Comparison of ENCODE assay signal across 8 cellular contexts in the genomic region with DNA sequence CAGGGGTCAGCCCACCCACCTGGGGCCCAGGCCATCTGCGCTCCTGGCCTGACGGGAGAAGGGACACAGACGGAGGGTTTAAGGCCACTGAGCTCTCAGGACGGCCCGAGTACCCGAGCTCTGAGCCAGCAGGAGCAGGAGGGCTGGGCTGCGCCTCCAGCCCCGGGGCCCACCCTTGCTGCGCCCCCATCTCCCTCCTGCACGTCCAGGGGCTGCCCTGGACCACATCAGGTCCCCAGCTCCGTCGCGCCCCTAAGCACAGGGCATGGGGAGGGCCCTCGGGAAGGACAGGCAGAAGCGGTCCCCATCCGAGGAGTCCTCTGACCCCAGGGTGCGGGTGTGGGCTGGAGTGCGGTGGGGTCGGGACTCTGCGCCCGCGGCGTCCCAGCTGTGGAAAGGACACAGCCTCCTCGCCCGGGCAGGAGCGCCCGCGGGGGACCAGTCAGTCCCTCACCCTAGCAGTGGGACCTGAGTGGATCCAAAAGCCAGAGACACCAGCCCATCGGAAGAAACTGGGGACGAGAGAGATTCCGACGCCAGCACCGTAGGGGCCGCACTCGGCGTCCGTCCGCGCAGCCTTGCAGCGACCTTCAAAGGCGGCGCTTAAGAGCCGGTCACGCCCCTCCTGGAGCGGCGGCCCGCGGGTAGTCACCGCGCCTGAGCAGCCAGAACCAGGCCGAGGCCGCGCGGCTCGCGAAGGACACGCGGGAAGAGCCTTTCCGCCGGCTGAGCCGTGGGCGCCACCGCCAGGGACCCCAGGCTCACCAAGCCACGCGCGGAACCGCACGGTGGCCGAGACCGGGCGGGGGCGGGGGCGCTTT. TPM values are rescaled to one million over a fixed set of nuclear protein-coding genes. Genes with fewer than 3 reads are reported as not detected.
DNase-seq lines count a peak whose midpoint lies in the region; ATAC-seq, FAIRE-seq and TF ChIP-seq lines count a peak whose summit lies in the region.

No MANE protein-coding gene starts in this region.

- peak overlapping the region; percentile 77 for H2AFZ ChIP-seq in osteoblast (ENCODE audit: low read length)

- H3K27me3 ChIP-seq in breast epithelium (no peaks in the 10 kb centered on the region), osteoblast (ENCODE audit: insufficient read depth, low read length) (no peaks in the 10 kb centered on the region), vagina (no peaks in the 10 kb centered on the region)

- no peak overlapping the region for H3K27ac Mint-ChIP-seq in MCF 10A (ENCODE audit: low read depth, unreplicated experiment)
- H3K27ac Mint-ChIP-seq in glutamatergic neuron (ENCODE audit: unreplicated experiment) = no peak overlapping the region

- intact Hi-C loops in breast epithelium (cut with DNase I; ENCODE audit: low total_unique reads) = no loop called here
- intact Hi-C loops in MCF 10A (cut with micrococcal nuclease) = no loop called here
- intact Hi-C loops in vagina (cut with DNase I) = no loop called here

- peak overlapping the region; percentile 77 for H3K4me2 ChIP-seq in osteoblast (ENCODE audit: insufficient read depth, low read length)

- DNase-seq in breast epithelium (ENCODE audit: low spot score in 2 of 2) = peak; percentile 25 to 60
- DNase-seq in MCF 10A (ENCODE audit: unreplicated experiment) = no peak
- peak; percentile 19 for DNase-seq in activated T-cell treated with anti-CD3 and anti-CD28 coated beads, Interleukin-2, amount 50 U/mL, for 4 hours
- peak; percentile 83 for DNase-seq in glutamatergic neuron
- DNase-seq in osteoblast (ENCODE audit: insufficient read length, low spot score, missing footprints) = peak; percentile 95
- DNase-seq in vagina (ENCODE audit: extremely low spot score in 2 of 2) = peak in 1 of 2 donors; percentile 76
- no peak for DNase-seq in hippocampal formation (lab: John Stamatoyannopoulos, UW)
- no peak for DNase-seq in RCC 7860 (ENCODE audit: low spot score)

- TF ChIP-seq CTCF in breast epithelium (IDR thresholded peaks at IDR 0.05) (no peak), MCF 10A (IDR thresholded peaks at IDR 0.05; ENCODE audit: unreplicated experiment) (no peak), glutamatergic neuron (IDR thresholded peaks at IDR 0.05; ENCODE audit: partially characterized antibody, unreplicated experiment) (no peak), osteoblast (IDR thresholded peaks at IDR 0.05; ENCODE audit: extremely low read depth, low read depth, low read length) (no peak), vagina (IDR thresholded peaks at IDR 0.05) (no peak)

- H3K9me3 Mint-ChIP-seq in MCF 10A (ENCODE audit: unreplicated experiment) (no peaks in the 10 kb centered on the region), glutamatergic neuron (ENCODE audit: unreplicated experiment) (peaks cover 9% of the 10 kb centered on the region)
- H3K9me3 Mint-ChIP-seq in activated T-cell treated with anti-CD3 and anti-CD28 coated beads, Interleukin-2, amount 50 U/mL, for 4 hours = no peaks in the 10 kb centered on the region

- H3K27ac ChIP-seq in breast epithelium = peak overlapping the region; percentile 48 to 55
- H3K27ac ChIP-seq in osteoblast (ENCODE audit: low read depth, low read length) = no peak overlapping the region
- H3K27ac ChIP-seq in vagina = no peak overlapping the region

- BruUV-seq in MCF 10A (replicated peaks; lab: Mats Ljungman, UMichigan) = no TSS peak

- H3K4me3 ChIP-seq in breast epithelium = peak overlapping the region; percentile 35 to 71 (median 47)
- H3K4me3 ChIP-seq in osteoblast (ENCODE audit: insufficient read depth, low read length) = peak overlapping the region; percentile 68
- H3K4me3 ChIP-seq in vagina = peak overlapping the region; percentile 31 to 49

- H3K36me3 ChIP-seq in breast epithelium (no peaks in the 10 kb centered on the region), osteoblast (ENCODE audit: insufficient read depth, low read length) (no peaks in the 10 kb centered on the region), vagina (no peaks in the 10 kb centered on the region)

- H3K4me1 ChIP-seq in breast epithelium (no peaks in the 10 kb centered on the region), osteoblast (ENCODE audit: insufficient read depth, low read length) (no peaks in the 10 kb centered on the region), vagina (peaks cover 11% of the 10 kb centered on the region)

- ATAC-seq in activated T-cell treated with anti-CD3 and anti-CD28 coated beads, Interleukin-2, amount 50 U/mL, for 4 hours = peak; percentile 90 to 95

- H3K4me1 Mint-ChIP-seq in MCF 10A (ENCODE audit: insufficient read depth, unreplicated experiment) (peaks cover 10% of the 10 kb centered on the region), glutamatergic neuron (ENCODE audit: low read depth, unreplicated experiment) (peaks cover 5% of the 10 kb centered on the region)
- H3K4me1 Mint-ChIP-seq in activated T-cell treated with anti-CD3 and anti-CD28 coated beads, Interleukin-2, amount 50 U/mL, for 4 hours (ENCODE audit: low read depth) = peaks cover 6% of the 10 kb centered on the region

- no peak for TF ChIP-seq POLR2A in breast epithelium (IDR thresholded peaks at IDR 0.05)
- TF ChIP-seq POLR2A in vagina (IDR thresholded peaks at IDR 0.05) = no peak

- H3K36me3 Mint-ChIP-seq in MCF 10A (ENCODE audit: insufficient read depth, unreplicated experiment) (peaks cover 7% of the 10 kb centered on the region), glutamatergic neuron (ENCODE audit: unreplicated experiment) (peaks cover 1% of the 10 kb centered on the region)
- no peaks in the 10 kb centered on the region for H3K36me3 Mint-ChIP-seq in activated T-cell treated with anti-CD3 and anti-CD28 coated beads, Interleukin-2, amount 50 U/mL, for 4 hours (ENCODE audit: insufficient read depth)

- POLR2A ChIA-PET in MCF 10A (lab: Yijun Ruan, JAX) = no interaction called here

- no peaks in the 10 kb centered on the region for H3K79me2 ChIP-seq in osteoblast (ENCODE audit: insufficient read depth, low read length)

- H3K27me3 Mint-ChIP-seq in MCF 10A (ENCODE audit: insufficient read depth, unreplicated experiment) = no peaks in the 10 kb centered on the region
- peaks cover 20% of the 10 kb centered on the region for H3K27me3 Mint-ChIP-seq in activated T-cell treated with anti-CD3 and anti-CD28 coated beads, Interleukin-2, amount 50 U/mL, for 4 hours (ENCODE audit: low read depth)
- peaks cover 5% of the 10 kb centered on the region for H3K27me3 Mint-ChIP-seq in glutamatergic neuron (ENCODE audit: unreplicated experiment)

- no peak for FAIRE-seq in RCC 7860 (lab: Jason Lieb, UNC)

- H3K9me3 ChIP-seq in breast epithelium (no peaks in the 10 kb centered on the region), osteoblast (ENCODE audit: low read depth, low read length) (no peaks in the 10 kb centered on the region), vagina (no peaks in the 10 kb centered on the region)

- no peaks in the 10 kb centered on the region for H4K20me1 ChIP-seq in osteoblast (ENCODE audit: insufficient read depth, low read length)

- CTCF ChIA-PET in MCF 10A (lab: Yijun Ruan, JAX) = interaction anchor here (0.9 kb wide), 1 partner anchor 68 kb away, joined by 3 read pairs; no protein-coding TSS in a partner anchor

- H3K4me3 Mint-ChIP-seq in MCF 10A (ENCODE audit: unreplicated experiment) (no peak overlapping the region), glutamatergic neuron (ENCODE audit: unreplicated experiment) (peak overlapping the region; percentile 82)
- H3K4me3 Mint-ChIP-seq in activated T-cell treated with anti-CD3 and anti-CD28 coated beads, Interleukin-2, amount 50 U/mL, for 4 hours = peak overlapping the region; percentile 48

RNA-seq across cellular contexts. Expression of a gene that starts 15.9 kb away (rescaled TPM):
- total RNA-seq in breast epithelium = 1 to 10 TPM in 2 of 3 donors, not detected in 1; 2.0 to 9.2 TPM
- total RNA-seq in MCF 10A (2022) = 0.54 and 1.8 TPM in 2 replicates
- total RNA-seq in activated T-cell treated with anti-CD3 and anti-CD28 coated beads, Interleukin-2, amount 50 U/mL, for 4 hours = 1 to 10 TPM in 2 of 3 donors, under 1 TPM in 1; 0.33 to 1.8 (median 1.6) TPM
- 55.1 TPM for total RNA-seq in glutamatergic neuron (ENCODE audit: unreplicated experiment)
- total RNA-seq in osteoblast = not detected in 2 replicates
- total RNA-seq in vagina = 3.2 TPM

Comparison
In these comparisons a context has a peak if more than half of its experiments do, and no peak if none do; other contexts are left out.
1. DNase-seq: peak in breast epithelium (2 of 2), activated T-cell treated with anti-CD3 and anti-CD28 coated beads, Interleukin-2, amount 50 U/mL, for 4 hours (single experiment), glutamatergic neuron (single experiment) and osteoblast (single experiment); none in MCF 10A (single experiment), hippocampal formation (0 of 2) and RCC 7860 (single experiment).
2. H3K27ac ChIP-seq: peak in breast epithelium (2 of 2); none in osteoblast (single experiment) and vagina (single experiment).
3. Peak in every context shown above with its lines, with median percentiles within 50 percentile points of each other: H3K4me3 ChIP-seq.